In genomic region chr6:143687604-143688003, GRCh38 we compare ENCODE assay signal across 19 cellular contexts. TPM values are rescaled to one million over a fixed set of nuclear protein-coding genes. Genes with fewer than 3 reads are reported as not detected.
DNase-seq lines count a peak whose midpoint lies in the region; ATAC-seq and TF ChIP-seq lines count a peak whose summit lies in the region.
"Had no signal": no experiment of that assay in that cellular context is flagged by ENCODE, and none has a peak within 500 bp of the region (broad histone marks: within the 10 kb centered on the region; RNA-seq: fewer than 3 reads in every experiment).

No MANE protein-coding gene starts in this region.

- peaks cover 8 to 10% of the 10 kb centered on the region in 2 donors for H3K9me3 ChIP-seq in muscle layer of duodenum (ENCODE audit: control insufficient read depth in 1 of 2, low read length in 2 of 2)
- no peaks in the 10 kb centered on the region for H3K9me3 ChIP-seq in stomach smooth muscle (ENCODE audit: control insufficient read depth in 2 of 2, low read length in 2 of 2)
- H3K9me3 ChIP-seq: suprapubic skin had no signal

- H3K36me3 ChIP-seq in muscle layer of duodenum (ENCODE audit: control insufficient read depth in 1 of 2, insufficient read depth in 2 of 2, low read length in 2 of 2) (no peaks in the 10 kb centered on the region), stomach smooth muscle (ENCODE audit: control insufficient read depth in 2 of 2, insufficient read depth in 2 of 2, low read length in 2 of 2) (no peaks in the 10 kb centered on the region)
- H3K36me3 ChIP-seq: suprapubic skin had no signal

- H3K4me3 ChIP-seq in muscle layer of duodenum (ENCODE audit: low read depth in 1 of 2, low read length in 2 of 2) (no peak overlapping the region), stomach smooth muscle (ENCODE audit: low read length in 2 of 2) (peak overlapping the region; percentile 1 to 10)
- H3K4me3 ChIP-seq: suprapubic skin had no signal

- H3K9me3 Mint-ChIP-seq in HFFc6 (peaks cover 11% of the 10 kb centered on the region), chondrocyte (ENCODE audit: low read depth) (peaks cover 4% of the 10 kb centered on the region)
- peaks cover 4% of the 10 kb centered on the region for H3K9me3 Mint-ChIP-seq in activated T-cell treated with anti-CD3 and anti-CD28 coated beads, Interleukin-2, amount 50 U/mL, for 24 hours
- H3K9me3 Mint-ChIP-seq: central memory CD8-positive, alpha-beta T cell had no signal

- TF ChIP-seq CTCF in HFFc6 (IDR thresholded peaks at IDR 0.05): no peak
- TF ChIP-seq CTCF in chondrocyte (IDR thresholded peaks at IDR 0.05): no peak

- H3K4me1 Mint-ChIP-seq in HFFc6 (ENCODE audit: low read depth): peaks cover 83% of the 10 kb centered on the region
- peaks cover 76% of the 10 kb centered on the region for H3K4me1 Mint-ChIP-seq in chondrocyte (ENCODE audit: low read depth)
- peaks cover 37% of the 10 kb centered on the region for H3K4me1 Mint-ChIP-seq in activated T-cell treated with anti-CD3 and anti-CD28 coated beads, Interleukin-2, amount 50 U/mL, for 24 hours (ENCODE audit: low read depth)

- peak overlapping the region; percentile 43 for H3K27ac ChIP-seq in muscle layer of duodenum (ENCODE audit: low read length)
- peak overlapping the region; percentile 32 for H3K27ac ChIP-seq in stomach smooth muscle (ENCODE audit: low read length)
- H3K27ac ChIP-seq: suprapubic skin had no signal

- H3K36me3 Mint-ChIP-seq in HFFc6 (ENCODE audit: low read depth): peaks cover 43% of the 10 kb centered on the region
- peaks cover 8% of the 10 kb centered on the region for H3K36me3 Mint-ChIP-seq in chondrocyte (ENCODE audit: low read depth)
- peaks cover 5% of the 10 kb centered on the region for H3K36me3 Mint-ChIP-seq in activated T-cell treated with anti-CD3 and anti-CD28 coated beads, Interleukin-2, amount 50 U/mL, for 24 hours (ENCODE audit: low read depth)

- H3K27ac Mint-ChIP-seq in HFFc6 (peak overlapping the region; percentile 84), chondrocyte (ENCODE audit: unreplicated experiment) (peak overlapping the region; percentile 87)
- no peak overlapping the region for H3K27ac Mint-ChIP-seq in activated T-cell treated with anti-CD3 and anti-CD28 coated beads, Interleukin-2, amount 50 U/mL, for 24 hours
- H3K27ac Mint-ChIP-seq: CD4-positive, alpha-beta T cell had no signal

- ATAC-seq in HG02840 (IDR thresholded peaks at IDR 0.05; ENCODE audit: low FRiP score, unreplicated experiment) (no peak), GM19351 (IDR thresholded peaks at IDR 0.05; ENCODE audit: unreplicated experiment) (no peak)
- ATAC-seq: SK-N-SH treated with all-trans-retinoic acid at 6 μM for 48 hours had no signal

- peaks cover 4% of the 10 kb centered on the region; the same call in 1 of the 2 replicates for H3K27me3 Mint-ChIP-seq in HFFc6 (ENCODE audit: insufficient read depth)
- no peaks in the 10 kb centered on the region for H3K27me3 Mint-ChIP-seq in chondrocyte (ENCODE audit: low read depth)
- no peaks in the 10 kb centered on the region for H3K27me3 Mint-ChIP-seq in activated T-cell treated with anti-CD3 and anti-CD28 coated beads, Interleukin-2, amount 50 U/mL, for 24 hours
- H3K27me3 Mint-ChIP-seq: CD4-positive, alpha-beta T cell; central memory CD8-positive, alpha-beta T cell had no signal

- H3K27me3 ChIP-seq in muscle layer of duodenum (ENCODE audit: low read depth, low read length) (no peaks in the 10 kb centered on the region), stomach smooth muscle (ENCODE audit: control insufficient read depth in 1 of 2, insufficient read depth in 2 of 2, low read length in 2 of 2) (no peaks in the 10 kb centered on the region)
- H3K27me3 ChIP-seq: suprapubic skin had no signal

- DNase-seq in HFFc6: no peak
- no peak for DNase-seq in chondrocyte (ENCODE audit: low spot score)
- no peak for DNase-seq in occipital lobe (lab: John Stamatoyannopoulos, UW)
- DNase-seq in activated T-cell treated with anti-CD3 and anti-CD28 coated beads, Interleukin-2, amount 50 U/mL, for 24 hours: no peak
- DNase-seq: activated CD4-positive, alpha-beta T cell treated with anti-CD3 and anti-CD28 coated beads for 4 hours; activated effector memory CD4-positive, alpha-beta T cell treated with Interleukin-2 at 50 U/mL for 16 hours; CD4-positive, alpha-beta T cell; NCI-H1436 treated with DMSO at 0.1 percent for 48 hours; NCI-H2227 treated with DMSO at 0.1 percent for 48 hours; small intestine; stimulated activated CD4-positive, alpha-beta T cell treated with anti-CD3 and anti-CD28 coated beads, Interleukin-4, amount 100 ng/mL, for 4 hours; T1000 had no signal

- peaks cover 11 to 55% of the 10 kb centered on the region in 2 donors for H3K4me1 ChIP-seq in muscle layer of duodenum (ENCODE audit: control insufficient read depth in 1 of 2, insufficient read depth in 2 of 2, low read length in 2 of 2)
- H3K4me1 ChIP-seq in stomach smooth muscle (ENCODE audit: control insufficient read depth, insufficient read depth, low read length): peaks cover 33% of the 10 kb centered on the region

- H3K9ac ChIP-seq in stomach smooth muscle (ENCODE audit: low read length in 2 of 2): no peak overlapping the region

- H3K4me3 Mint-ChIP-seq in HFFc6: peak overlapping the region; percentile 81
- peak overlapping the region; percentile 10 for H3K4me3 Mint-ChIP-seq in chondrocyte (ENCODE audit: unreplicated experiment)
- H3K4me3 Mint-ChIP-seq in activated T-cell treated with anti-CD3 and anti-CD28 coated beads, Interleukin-2, amount 50 U/mL, for 24 hours: no peak overlapping the region
- H3K4me3 Mint-ChIP-seq: CD4-positive, alpha-beta T cell; central memory CD8-positive, alpha-beta T cell had no signal

RNA-seq across cellular contexts. Expression of gene PHACTR2, which starts 9.8 kb away (rescaled TPM):
- total RNA-seq in HFFc6 (2021; fragmentation: NEBNext Ultra II Directional; extraction: Animal tissue kit (Norgen Biotek cat#: 25700)): 10 to 100 TPM; 66.7 to 92.7 (median 84.1) TPM
- 104 to 255 TPM (median 110 TPM) in 3 replicates for total RNA-seq in chondrocyte
- 20.6 TPM for total RNA-seq in occipital lobe

Comparison
In these comparisons a context has a peak if more than half of its experiments do, and no peak if none do; other contexts are left out.
1. H3K4me3 ChIP-seq: peak in stomach smooth muscle (2 of 2); none in muscle layer of duodenum (0 of 2).